In genomic region chr13:23965346-23965745, GRCh38 we compare ENCODE assay signal across 24 cellular contexts.
A peak's percentile ranks its signal among the peaks of the same experiment; 100 is the strongest.
DNase-seq lines count a peak whose midpoint lies in the region; ATAC-seq and TF ChIP-seq lines count a peak whose summit lies in the region.
"Had no signal": no experiment of that assay in that cellular context is flagged by ENCODE, and none has a peak within 500 bp of the region (broad histone marks: within the 10 kb centered on the region; RNA-seq: fewer than 3 reads in every experiment).

No MANE protein-coding gene starts in this region.

- no peak overlapping the region for H3K4me3 Mint-ChIP-seq in activated naive CD4-positive, alpha-beta T cell treated with anti-CD3 and anti-CD28 coated beads, Interleukin-2, amount 10 ng/mL, durations not matched to agents 7 days and 5 days
- H3K4me3 Mint-ChIP-seq in GM23338: no peak overlapping the region
- H3K4me3 Mint-ChIP-seq: neural crest cell had no signal

- CTCF ChIA-PET in activated naive CD4-positive, alpha-beta T cell treated with anti-CD3 and anti-CD28 coated beads, Interleukin-2, amount 10 ng/mL, durations not matched to agents 7 days and 5 days (lab: Charles Lee): no interaction called here

- no peak overlapping the region for H3K4me3 ChIP-seq in GM23338
- H3K4me3 ChIP-seq: cardiac muscle cell had no signal

- no peak for DNase-seq in activated naive CD4-positive, alpha-beta T cell treated with anti-CD3 and anti-CD28 coated beads, Interleukin-2, amount 10 ng/mL, durations not matched to agents 7 days and 5 days
- no peak for DNase-seq in activated naive CD4-positive, alpha-beta T cell treated with Interleukin-2 at 50 U/mL for 16 hours
- peak; percentile 88 for DNase-seq in NCI-H524 treated with DMSO at 0.1 percent for 48 hours (lab: John Stamatoyannopoulos, UW)
- no peak for DNase-seq in left ventricle myocardium superior
- no peak for DNase-seq in substantia nigra (lab: John Stamatoyannopoulos, UW)
- no peak for DNase-seq in iPS-NIHi11 (ENCODE audit: low spot score)
- DNase-seq in GM23338 (ENCODE audit: low spot score): no peak
- DNase-seq: ACHN; activated CD4-positive, CD25-positive, alpha-beta regulatory T cell treated with anti-CD3 and anti-CD28 coated beads, Interleukin-2, amount 50 U/mL, for 72 hours; activated effector memory CD4-positive, alpha-beta T cell treated with Interleukin-2 at 50 U/mL for 16 hours; amniotic stem cell; CD4-positive, CD25-positive, alpha-beta regulatory T cell; effector CD8-positive, alpha-beta T cell; mesendoderm; MV-4-11; NCI-H1930; NCI-H774; retina; stimulated activated naive CD4-positive, alpha-beta T cell treated with Interleukin-2 at 50 U/mL for 16 hours; T1000 had no signal

- H3K27ac ChIP-seq in substantia nigra (ENCODE audit: low read depth, low read length, poor library complexity, severe bottlenecking): peak overlapping the region; percentile 18
- H3K27ac ChIP-seq in GM23338 (ENCODE audit: low read depth): no peak overlapping the region
- H3K27ac ChIP-seq: cardiac muscle cell had no signal

- no peaks in the 10 kb centered on the region for H3K9me3 Mint-ChIP-seq in activated naive CD4-positive, alpha-beta T cell treated with anti-CD3 and anti-CD28 coated beads, Interleukin-2, amount 10 ng/mL, durations not matched to agents 7 days and 5 days
- H3K9me3 Mint-ChIP-seq in GM23338: no peaks in the 10 kb centered on the region
- H3K9me3 Mint-ChIP-seq: neural crest cell had no signal

- H3K27me3 ChIP-seq in GM23338 (ENCODE audit: insufficient read depth): no peaks in the 10 kb centered on the region
- H3K27me3 ChIP-seq: cardiac muscle cell had no signal

- H3K36me3 Mint-ChIP-seq in activated naive CD4-positive, alpha-beta T cell treated with anti-CD3 and anti-CD28 coated beads, Interleukin-2, amount 10 ng/mL, durations not matched to agents 7 days and 5 days: no peaks in the 10 kb centered on the region
- H3K36me3 Mint-ChIP-seq in GM23338 (ENCODE audit: low read depth): no peaks in the 10 kb centered on the region
- H3K36me3 Mint-ChIP-seq: CD4-positive, CD25-positive, alpha-beta regulatory T cell had no signal

- no peaks in the 10 kb centered on the region for H3K36me3 ChIP-seq in GM23338 (ENCODE audit: insufficient read depth)
- H3K36me3 ChIP-seq: cardiac muscle cell had no signal

- ATAC-seq in left ventricle myocardium superior (peak; percentile 94), GM23338 (no peak), HG02678 (IDR thresholded peaks at IDR 0.05; ENCODE audit: unreplicated experiment) (no peak)
- ATAC-seq: HCT116 had no signal

- H4K20me1 ChIP-seq in GM23338 (replicated peaks; ENCODE audit: insufficient read depth): no peaks in the 10 kb centered on the region

- H3K27ac Mint-ChIP-seq in activated naive CD4-positive, alpha-beta T cell treated with anti-CD3 and anti-CD28 coated beads, Interleukin-2, amount 10 ng/mL, durations not matched to agents 7 days and 5 days: peak overlapping the region; percentile 91
- no peak overlapping the region for H3K27ac Mint-ChIP-seq in GM23338

- H3K79me2 ChIP-seq in GM23338 (replicated peaks; ENCODE audit: insufficient read depth): no peaks in the 10 kb centered on the region

- H3F3A ChIP-seq in GM23338 (replicated peaks; ENCODE audit: low read depth): no peaks in the 10 kb centered on the region

- no peak for TF ChIP-seq CTCF in GM23338 (conservative IDR thresholded peaks at IDR 0.05; ENCODE audit: low read depth in 2 of 2)

- H3K4me1 Mint-ChIP-seq in activated naive CD4-positive, alpha-beta T cell treated with anti-CD3 and anti-CD28 coated beads, Interleukin-2, amount 10 ng/mL, durations not matched to agents 7 days and 5 days: peaks cover 57% of the 10 kb centered on the region
- H3K4me1 Mint-ChIP-seq in GM23338: peaks cover 4% of the 10 kb centered on the region; the same call in 1 of the 3 replicates

- intact Hi-C loops in left ventricle myocardium superior (cut with micrococcal nuclease): no loop called here

- H3K4me1 ChIP-seq in GM23338 (ENCODE audit: insufficient read depth): peaks cover under 1% of the 10 kb centered on the region; the same call in 1 of the 2 replicates

- no peaks in the 10 kb centered on the region for H3K9me2 ChIP-seq in GM23338 (ENCODE audit: insufficient read depth)

- H3K4me2 ChIP-seq in GM23338: no peak overlapping the region

- no peaks in the 10 kb centered on the region for H3K27me3 Mint-ChIP-seq in activated naive CD4-positive, alpha-beta T cell treated with anti-CD3 and anti-CD28 coated beads, Interleukin-2, amount 10 ng/mL, durations not matched to agents 7 days and 5 days
- no peaks in the 10 kb centered on the region for H3K27me3 Mint-ChIP-seq in GM23338 (ENCODE audit: insufficient read depth, low read depth, poor library complexity)
- H3K27me3 Mint-ChIP-seq: CD4-positive, CD25-positive, alpha-beta regulatory T cell had no signal

- H2AFZ ChIP-seq in GM23338: no peak overlapping the region

TF ChIP-seq in GM23338, 12 proteins besides CTCF, POLR2A, EP300 and RAD21:
- TF ChIP-seq ZNF114 (CRISPR knock-in tag; IDR thresholded peaks at IDR 0.05) (no peak), JUNB (IDR thresholded peaks at IDR 0.05; ENCODE audit: unreplicated experiment) (no peak), EZH2 (IDR thresholded peaks at IDR 0.05; ENCODE audit: low read depth, unreplicated experiment) (no peak), STAT1 (IDR thresholded peaks at IDR 0.05; ENCODE audit: unreplicated experiment) (no peak), ZNF462 (CRISPR knock-in tag; IDR thresholded peaks at IDR 0.05) (no peak), ZNF331 (CRISPR knock-in tag; IDR thresholded peaks at IDR 0.05; ENCODE audit: low read depth) (no peak), CREB1 (CRISPR knock-in tag; IDR thresholded peaks at IDR 0.05; ENCODE audit: low read depth) (no peak)
- TF ChIP-seq, protein P1, sequence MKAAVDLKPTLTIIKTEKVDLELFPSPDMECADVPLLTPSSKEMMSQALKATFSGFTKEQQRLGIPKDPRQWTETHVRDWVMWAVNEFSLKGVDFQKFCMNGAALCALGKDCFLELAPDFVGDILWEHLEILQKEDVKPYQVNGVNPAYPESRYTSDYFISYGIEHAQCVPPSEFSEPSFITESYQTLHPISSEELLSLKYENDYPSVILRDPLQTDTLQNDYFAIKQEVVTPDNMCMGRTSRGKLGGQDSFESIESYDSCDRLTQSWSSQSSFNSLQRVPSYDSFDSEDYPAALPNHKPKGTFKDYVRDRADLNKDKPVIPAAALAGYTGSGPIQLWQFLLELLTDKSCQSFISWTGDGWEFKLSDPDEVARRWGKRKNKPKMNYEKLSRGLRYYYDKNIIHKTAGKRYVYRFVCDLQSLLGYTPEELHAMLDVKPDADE (IDR thresholded peaks at IDR 0.05): no peak
